11 cellular contexts compared by ENCODE assay signal in genomic region chr12:127145543-127145928, GRCh38.
DNase-seq lines count a peak whose midpoint lies in the region; ATAC-seq and TF ChIP-seq lines count a peak whose summit lies in the region.
"Had no signal": no experiment of that assay in that cellular context is flagged by ENCODE, and none has a peak within 500 bp of the region (broad histone marks: within the 10 kb centered on the region; RNA-seq: fewer than 3 reads in every experiment).

No MANE protein-coding gene starts in this region.

- POLR2A ChIA-PET in A673 (lab: Charles Lee; ENCODE audit: low non-redundant PET) = no interaction called here
- POLR2A ChIA-PET in naive thymus-derived CD4-positive, alpha-beta T cell (lab: Charles Lee) = no interaction called here

- DNase-seq in A673 (ENCODE audit: low spot score) = no peak
- DNase-seq in HFF-Myc (ENCODE audit: extremely low read depth, low read depth) = no peak
- no peak for DNase-seq in coronary artery (ENCODE audit: low spot score)
- DNase-seq in naive thymus-derived CD4-positive, alpha-beta T cell = no peak
- DNase-seq in NCI-H510A (lab: John Stamatoyannopoulos, UW) = no peak
- DNase-seq in NCI-H2081 (lab: John Stamatoyannopoulos, UW) = no peak
- no peak for DNase-seq in NCI-H1105 (lab: John Stamatoyannopoulos, UW)
- DNase-seq: DND-41, NCI-H524 treated with DMSO at 0.1 percent for 48 hours had no signal

- intact Hi-C loops in A673 (cut with micrococcal nuclease; ENCODE audit: unreplicated experiment) = no loop called here
- intact Hi-C loops in naive thymus-derived CD4-positive, alpha-beta T cell (cut with micrococcal nuclease) = no loop called here

- no peak for TF ChIP-seq CTCF in A673 (conservative IDR thresholded peaks at IDR 0.05; ENCODE audit: low read depth, low read length)
- TF ChIP-seq CTCF in HFF-Myc (IDR thresholded peaks at IDR 0.05; ENCODE audit: low read depth, low read length, missing control alignments) = no peak
- no peak for TF ChIP-seq CTCF in coronary artery (IDR thresholded peaks at IDR 0.05)

- H3K4me3 Mint-ChIP-seq in naive thymus-derived CD4-positive, alpha-beta T cell = peak overlapping the region; percentile 51 to 86 (median 83)

- peaks cover 10% of the 10 kb centered on the region for H3K4me1 ChIP-seq in A673 (ENCODE audit: insufficient read depth, low read length, poor library complexity, severe bottlenecking)
- H3K4me1 ChIP-seq in naive thymus-derived CD4-positive, alpha-beta T cell (ENCODE audit: control insufficient read depth in 2 of 2, insufficient read depth in 2 of 2, low read length in 2 of 2) = no peaks in the 10 kb centered on the region

- H3K9me3 Mint-ChIP-seq in naive thymus-derived CD4-positive, alpha-beta T cell = peaks cover 0 to 34% (median 11%) of the 10 kb centered on the region in 11 donors

- no peaks in the 10 kb centered on the region for H3K36me3 ChIP-seq in A673 (ENCODE audit: insufficient read depth, low read length, poor library complexity, severe bottlenecking)
- no peaks in the 10 kb centered on the region for H3K36me3 ChIP-seq in naive thymus-derived CD4-positive, alpha-beta T cell (ENCODE audit: control insufficient read depth in 2 of 3, insufficient read depth in 3 of 3, low read length in 3 of 3)

- no TSS peak for BruUV-seq in A673 (replicated peaks; lab: Mats Ljungman, UMichigan)

- H3K4me3 ChIP-seq in A673 (ENCODE audit: low read depth, low read length, poor library complexity, severe bottlenecking) (peak overlapping the region; percentile 13), HFF-Myc (replicated peaks; ENCODE audit: low read depth, low read length) (peak overlapping the region; percentile 51), coronary artery (peak overlapping the region; percentile 67)
- H3K4me3 ChIP-seq in naive thymus-derived CD4-positive, alpha-beta T cell (ENCODE audit: low read length) = peak overlapping the region; percentile 63

- H3K4me1 Mint-ChIP-seq in naive thymus-derived CD4-positive, alpha-beta T cell = peaks cover 0 to 16% (median 9%) of the 10 kb centered on the region in 7 donors

- peaks cover 0 to 16% (median 13%) of the 10 kb centered on the region in 5 donors for H3K27me3 Mint-ChIP-seq in naive thymus-derived CD4-positive, alpha-beta T cell

- no peak overlapping the region for H3K27ac ChIP-seq in A673 (ENCODE audit: low read depth, low read length, poor library complexity, severe bottlenecking)
- no peak overlapping the region for H3K27ac ChIP-seq in coronary artery
- no peak overlapping the region for H3K27ac ChIP-seq in naive thymus-derived CD4-positive, alpha-beta T cell (ENCODE audit: low read depth, low read length)
- H3K27ac ChIP-seq: HL-60 had no signal

- no peaks in the 10 kb centered on the region for H3K27me3 ChIP-seq in A673 (replicated peaks; ENCODE audit: insufficient read depth, low read depth, low read length, poor library complexity)
- no peaks in the 10 kb centered on the region for H3K27me3 ChIP-seq in naive thymus-derived CD4-positive, alpha-beta T cell (ENCODE audit: control insufficient read depth in 2 of 2, insufficient read depth in 2 of 2, low read length in 2 of 2)

- CTCF ChIA-PET in A673 (lab: Charles Lee) = no interaction called here
- CTCF ChIA-PET in naive thymus-derived CD4-positive, alpha-beta T cell (lab: Charles Lee) = no interaction called here

- no peak for ATAC-seq in naive thymus-derived CD4-positive, alpha-beta T cell
- ATAC-seq in GM21723 (IDR thresholded peaks at IDR 0.05; ENCODE audit: unreplicated experiment) = no peak

- peak overlapping the region in 5 of 9 donors; percentile 49 to 87 (median 58) for H3K27ac Mint-ChIP-seq in naive thymus-derived CD4-positive, alpha-beta T cell

- no peaks in the 10 kb centered on the region for H3K9me3 ChIP-seq in A673 (ENCODE audit: low read depth, low read length, poor library complexity, severe bottlenecking)
- no peaks in the 10 kb centered on the region for H3K9me3 ChIP-seq in naive thymus-derived CD4-positive, alpha-beta T cell (ENCODE audit: control insufficient read depth in 2 of 3, low read length in 3 of 3)

- H3K36me3 Mint-ChIP-seq in naive thymus-derived CD4-positive, alpha-beta T cell = peaks cover 0 to 5% (median 0%) of the 10 kb centered on the region in 5 donors

Comparison
In these comparisons a context has a peak if more than half of its experiments do, and no peak if none do; other contexts are left out.
1. H3K4me3 ChIP-seq: peak in every context shown above with its lines; median percentile 67 in coronary artery; 63 in naive thymus-derived CD4-positive, alpha-beta T cell; 51 in HFF-Myc; 13 in A673.